1 cellular context compared by ENCODE assay signal in the genomic region with DNA sequence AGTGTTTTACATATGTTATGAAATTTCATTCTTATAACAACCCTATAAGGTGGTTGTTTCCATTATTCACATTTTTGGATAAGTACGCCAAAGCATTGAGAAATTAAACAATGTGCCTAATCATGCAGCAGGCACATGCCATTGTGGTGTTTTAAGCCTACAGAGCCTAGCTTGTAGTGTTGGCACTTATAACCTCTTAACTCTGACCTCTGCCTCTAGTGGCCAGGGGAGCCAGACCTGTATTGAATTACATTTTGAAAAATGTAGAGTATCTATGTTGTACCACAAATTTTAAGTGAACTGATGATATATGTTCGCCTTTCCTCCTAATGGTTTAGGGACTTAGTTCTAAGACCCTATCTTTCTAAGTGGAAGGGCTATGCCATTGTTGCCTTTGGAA.
TF ChIP-seq lines count a peak whose summit lies in the region.

No MANE protein-coding gene starts in this region.

TF ChIP-seq in WTC11, 78 proteins besides CTCF, POLR2A, EP300 and RAD21 (continued from another document):
- TF ChIP-seq ZNF532 (CRISPR knock-in tag; IDR thresholded peaks at IDR 0.05; ENCODE audit: borderline replicate concordance) (no peak), ATF6 (CRISPR knock-in tag; IDR thresholded peaks at IDR 0.05) (no peak), USF1 (CRISPR knock-in tag; IDR thresholded peaks at IDR 0.05) (no peak), CREM (CRISPR knock-in tag; IDR thresholded peaks at IDR 0.05) (no peak), USF2 (CRISPR knock-in tag; IDR thresholded peaks at IDR 0.05) (no peak), NFE2L1 (CRISPR knock-in tag; IDR thresholded peaks at IDR 0.05) (no peak), MYBL2 (CRISPR knock-in tag; IDR thresholded peaks at IDR 0.05) (no peak), NR1H2 (CRISPR knock-in tag; IDR thresholded peaks at IDR 0.05) (no peak), KAT7 (CRISPR knock-in tag; IDR thresholded peaks at IDR 0.05; ENCODE audit: borderline replicate concordance) (no peak)
- TF ChIP-seq, protein P1, sequence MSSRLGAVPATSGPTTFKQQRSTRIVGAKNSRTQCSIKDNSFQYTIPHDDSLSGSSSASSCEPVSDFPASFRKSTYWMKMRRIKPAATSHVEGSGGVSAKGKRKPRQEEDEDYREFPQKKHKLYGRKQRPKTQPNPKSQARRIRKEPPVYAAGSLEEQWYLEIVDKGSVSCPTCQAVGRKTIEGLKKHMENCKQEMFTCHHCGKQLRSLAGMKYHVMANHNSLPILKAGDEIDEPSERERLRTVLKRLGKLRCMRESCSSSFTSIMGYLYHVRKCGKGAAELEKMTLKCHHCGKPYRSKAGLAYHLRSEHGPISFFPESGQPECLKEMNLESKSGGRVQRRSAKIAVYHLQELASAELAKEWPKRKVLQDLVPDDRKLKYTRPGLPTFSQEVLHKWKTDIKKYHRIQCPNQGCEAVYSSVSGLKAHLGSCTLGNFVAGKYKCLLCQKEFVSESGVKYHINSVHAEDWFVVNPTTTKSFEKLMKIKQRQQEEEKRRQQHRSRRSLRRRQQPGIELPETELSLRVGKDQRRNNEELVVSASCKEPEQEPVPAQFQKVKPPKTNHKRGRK (CRISPR knock-in tag; IDR thresholded peaks at IDR 0.05; ENCODE audit: borderline replicate concordance): no peak
- TF ChIP-seq, protein P2, sequence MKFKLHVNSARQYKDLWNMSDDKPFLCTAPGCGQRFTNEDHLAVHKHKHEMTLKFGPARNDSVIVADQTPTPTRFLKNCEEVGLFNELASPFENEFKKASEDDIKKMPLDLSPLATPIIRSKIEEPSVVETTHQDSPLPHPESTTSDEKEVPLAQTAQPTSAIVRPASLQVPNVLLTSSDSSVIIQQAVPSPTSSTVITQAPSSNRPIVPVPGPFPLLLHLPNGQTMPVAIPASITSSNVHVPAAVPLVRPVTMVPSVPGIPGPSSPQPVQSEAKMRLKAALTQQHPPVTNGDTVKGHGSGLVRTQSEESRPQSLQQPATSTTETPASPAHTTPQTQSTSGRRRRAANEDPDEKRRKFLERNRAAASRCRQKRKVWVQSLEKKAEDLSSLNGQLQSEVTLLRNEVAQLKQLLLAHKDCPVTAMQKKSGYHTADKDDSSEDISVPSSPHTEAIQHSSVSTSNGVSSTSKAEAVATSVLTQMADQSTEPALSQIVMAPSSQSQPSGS (CRISPR knock-in tag; IDR thresholded peaks at IDR 0.05; ENCODE audit: borderline replicate concordance, low read depth): no peak
- TF ChIP-seq, protein P3, sequence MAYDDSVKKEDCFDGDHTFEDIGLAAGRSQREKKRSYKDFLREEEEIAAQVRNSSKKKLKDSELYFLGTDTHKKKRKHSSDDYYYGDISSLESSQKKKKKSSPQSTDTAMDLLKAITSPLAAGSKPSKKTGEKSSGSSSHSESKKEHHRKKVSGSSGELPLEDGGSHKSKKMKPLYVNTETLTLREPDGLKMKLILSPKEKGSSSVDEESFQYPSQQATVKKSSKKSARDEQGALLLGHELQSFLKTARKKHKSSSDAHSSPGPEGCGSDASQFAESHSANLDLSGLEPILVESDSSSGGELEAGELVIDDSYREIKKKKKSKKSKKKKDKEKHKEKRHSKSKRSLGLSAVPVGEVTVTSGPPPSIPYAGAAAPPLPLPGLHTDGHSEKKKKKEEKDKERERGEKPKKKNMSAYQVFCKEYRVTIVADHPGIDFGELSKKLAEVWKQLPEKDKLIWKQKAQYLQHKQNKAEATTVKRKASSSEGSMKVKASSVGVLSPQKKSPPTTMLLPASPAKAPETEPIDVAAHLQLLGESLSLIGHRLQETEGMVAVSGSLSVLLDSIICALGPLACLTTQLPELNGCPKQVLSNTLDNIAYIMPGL (CRISPR knock-in tag; IDR thresholded peaks at IDR 0.05): no peak
